14 cellular contexts compared by ENCODE assay signal in the genomic region with DNA sequence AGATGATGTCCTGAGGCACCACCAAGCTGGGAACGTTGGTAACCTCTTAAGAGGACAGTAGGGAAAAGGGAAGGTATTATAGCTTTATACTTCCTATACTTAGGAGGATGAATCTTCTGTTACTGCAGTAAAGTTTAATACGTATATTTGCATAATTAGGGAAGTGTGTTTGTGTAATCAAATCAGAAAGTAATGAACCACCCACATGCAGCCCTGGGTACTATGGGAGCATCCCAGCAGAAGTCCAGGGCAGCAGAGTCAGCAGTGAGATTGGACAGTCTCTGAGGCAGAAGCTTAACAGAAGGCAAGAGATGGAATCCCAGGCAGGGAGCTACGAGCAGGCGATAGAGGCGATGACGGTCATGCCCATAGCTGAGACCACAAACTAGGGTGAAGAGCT.
"Had no signal": no experiment of that assay in that cellular context is flagged by ENCODE, and none has a peak within 500 bp of the region (broad histone marks: within the 10 kb centered on the region; RNA-seq: fewer than 3 reads in every experiment).

No MANE protein-coding gene starts in this region.

- DNase-seq: activated CD4-positive, alpha-beta memory T cell treated with anti-CD3 and anti-CD28 coated beads for 36 hours; activated effector memory CD4-positive, alpha-beta T cell treated with Interleukin-2 at 50 U/mL for 16 hours; activated naive CD8-positive, alpha-beta T cell treated with anti-CD3 and anti-CD28 coated beads for 36 hours; immature natural killer cell; left cardiac atrium; lower lobe of right lung; naive thymus-derived CD4-positive, alpha-beta T cell; psoas muscle; right lobe of liver; stimulated activated CD4-positive, alpha-beta T cell treated with anti-CD3 and anti-CD28 coated beads, Interleukin-1b, Interleukin-23, amount 100 ng/mL, for 48 hours; stimulated activated naive CD4-positive, alpha-beta T cell treated with Interleukin-2 at 50 U/mL for 16 hours; T1000 had no signal

- H3K4me3 Mint-ChIP-seq: activated CD4-positive, alpha-beta memory T cell treated with anti-CD3 and anti-CD28 coated beads for 36 hours; activated naive CD8-positive, alpha-beta T cell treated with anti-CD3 and anti-CD28 coated beads for 36 hours; immature natural killer cell had no signal

- H3K4me3 ChIP-seq: esophagus muscularis mucosa, lower lobe of right lung, psoas muscle, right lobe of liver, vagina had no signal

- ATAC-seq: left cardiac atrium; naive thymus-derived CD4-positive, alpha-beta T cell; psoas muscle; right lobe of liver had no signal

- H3K36me3 ChIP-seq: esophagus muscularis mucosa had no signal

- H3K9me3 Mint-ChIP-seq: activated CD4-positive, alpha-beta memory T cell treated with anti-CD3 and anti-CD28 coated beads for 36 hours; activated naive CD8-positive, alpha-beta T cell treated with anti-CD3 and anti-CD28 coated beads for 36 hours; immature natural killer cell; naive thymus-derived CD4-positive, alpha-beta T cell had no signal

- H3K27me3 ChIP-seq: esophagus muscularis mucosa, right lobe of liver, vagina had no signal

- H3K27ac Mint-ChIP-seq: activated CD4-positive, alpha-beta memory T cell treated with anti-CD3 and anti-CD28 coated beads for 36 hours; activated naive CD8-positive, alpha-beta T cell treated with anti-CD3 and anti-CD28 coated beads for 36 hours had no signal

- H3K27ac ChIP-seq: lower lobe of right lung, psoas muscle, right lobe of liver had no signal

- H3K9me3 ChIP-seq: esophagus muscularis mucosa, lower lobe of right lung, psoas muscle, right lobe of liver, vagina had no signal

- H3K27me3 Mint-ChIP-seq: activated CD4-positive, alpha-beta memory T cell treated with anti-CD3 and anti-CD28 coated beads for 36 hours; activated naive CD8-positive, alpha-beta T cell treated with anti-CD3 and anti-CD28 coated beads for 36 hours; naive thymus-derived CD4-positive, alpha-beta T cell had no signal
